23 cellular contexts compared by ENCODE assay signal in genomic region chr14:90936757-90937440, GRCh38.
DNase-seq lines count a peak whose midpoint lies in the region; ATAC-seq and TF ChIP-seq lines count a peak whose summit lies in the region.
"Had no signal": no experiment of that assay in that cellular context is flagged by ENCODE, and none has a peak within 500 bp of the region (broad histone marks: within the 10 kb centered on the region; RNA-seq: fewer than 3 reads in every experiment).

No MANE protein-coding gene starts in this region.

- POLR2A ChIA-PET in activated naive CD8-positive, alpha-beta T cell treated with anti-CD3 and anti-CD28 coated beads, Interleukin-2, amount 10 ng/mL, durations not matched to agents 7 days and 5 days (lab: Charles Lee), result no interaction called here
- POLR2A ChIA-PET in PC-9 (lab: Charles Lee; ENCODE audit: unreplicated experiment), result no interaction called here

- no peak for DNase-seq in activated naive CD8-positive, alpha-beta T cell treated with anti-CD3 and anti-CD28 coated beads, Interleukin-2, amount 10 ng/mL, durations not matched to agents 7 days and 5 days
- no peak for DNase-seq in activated naive CD8-positive, alpha-beta T cell treated with anti-CD3 and anti-CD28 coated beads, Interleukin-2, amount 50 U/mL, for 24 hours
- DNase-seq in cerebellum (ENCODE audit: low spot score) (peak; percentile 38), memory B cell (ENCODE audit: low spot score in 2 of 2) (no peak), gastrocnemius medialis (no peak), PC-9 (no peak), anterior cingulate cortex (lab: John Stamatoyannopoulos, UW) (no peak)
- DNase-seq: 8988T; ACHN; AML-193; BE2C; CD4-positive, alpha-beta T cell; CD8-positive, alpha-beta memory T cell; DMS 273 treated with DMSO at 0.1 percent for 48 hours; DMS79; EL; GF-D8; H9 had no signal

- TF ChIP-seq CTCF in gastrocnemius medialis (IDR thresholded peaks at IDR 0.05 in 4 of 5, conservative IDR thresholded peaks at IDR 0.05 in 1 of 5) (no peak), PC-9 (conservative IDR thresholded peaks at IDR 0.05) (no peak)

- H3K9me3 ChIP-seq in gastrocnemius medialis (no peaks in the 10 kb centered on the region), PC-9 (ENCODE audit: insufficient read depth, low read depth) (no peaks in the 10 kb centered on the region)
- H3K9me3 ChIP-seq: BE2C had no signal

- peak overlapping the region; percentile 44 for H3K27ac Mint-ChIP-seq in activated naive CD8-positive, alpha-beta T cell treated with anti-CD3 and anti-CD28 coated beads, Interleukin-2, amount 10 ng/mL, durations not matched to agents 7 days and 5 days
- H3K27ac Mint-ChIP-seq in activated naive CD8-positive, alpha-beta T cell treated with anti-CD3 and anti-CD28 coated beads, Interleukin-2, amount 50 U/mL, for 24 hours, result no peak overlapping the region
- H3K27ac Mint-ChIP-seq in memory B cell, result peak overlapping the region; percentile 9
- H3K27ac Mint-ChIP-seq: CD4-positive, alpha-beta T cell; GM23338; H9 had no signal

- BruUV-seq in PC-9 (replicated peaks; lab: Mats Ljungman, UMichigan), result no TSS peak

- H3K36me3 ChIP-seq in gastrocnemius medialis, result no peaks in the 10 kb centered on the region
- H3K36me3 ChIP-seq in PC-9 (ENCODE audit: low read depth), result no peaks in the 10 kb centered on the region
- H3K36me3 ChIP-seq: BE2C had no signal

- intact Hi-C loops in gastrocnemius medialis (cut with DNase I; ENCODE audit: low total_unique reads), result no loop called here
- intact Hi-C loops in PC-9 (cut with micrococcal nuclease; ENCODE audit: unreplicated experiment), result no loop called here

- H3K4me1 ChIP-seq in gastrocnemius medialis (no peaks in the 10 kb centered on the region), PC-9 (replicated peaks; ENCODE audit: insufficient read depth) (no peaks in the 10 kb centered on the region)
- H3K4me1 ChIP-seq: A549; BE2C; BLaER1 treated with 17β-estradiol and CSF1 and Interleukin-3, amounts not matched to agents 10 nM and 100 nM had no signal

- CTCF ChIA-PET in PC-9 (lab: Charles Lee), result no interaction called here

- in situ Hi-C loops in gastrocnemius medialis (cut with MboI; ENCODE audit: low sequenced_read_pairs in 4 of 4), result no loop called here

- no peaks in the 10 kb centered on the region for H3K27me3 Mint-ChIP-seq in activated naive CD8-positive, alpha-beta T cell treated with anti-CD3 and anti-CD28 coated beads, Interleukin-2, amount 10 ng/mL, durations not matched to agents 7 days and 5 days
- H3K27me3 Mint-ChIP-seq in activated naive CD8-positive, alpha-beta T cell treated with anti-CD3 and anti-CD28 coated beads, Interleukin-2, amount 50 U/mL, for 24 hours, result no peaks in the 10 kb centered on the region
- no peaks in the 10 kb centered on the region for H3K27me3 Mint-ChIP-seq in memory B cell
- H3K27me3 Mint-ChIP-seq: CD4-positive, alpha-beta T cell; CD8-positive, alpha-beta memory T cell had no signal

- peaks cover 2% of the 10 kb centered on the region for H3K4me1 Mint-ChIP-seq in activated naive CD8-positive, alpha-beta T cell treated with anti-CD3 and anti-CD28 coated beads, Interleukin-2, amount 10 ng/mL, durations not matched to agents 7 days and 5 days
- H3K4me1 Mint-ChIP-seq in activated naive CD8-positive, alpha-beta T cell treated with anti-CD3 and anti-CD28 coated beads, Interleukin-2, amount 50 U/mL, for 24 hours, result no peaks in the 10 kb centered on the region
- H3K4me1 Mint-ChIP-seq in memory B cell, result peaks cover 6% of the 10 kb centered on the region
- H3K4me1 Mint-ChIP-seq: CD14-positive monocyte, GM23338, H9 had no signal

- peaks cover 16% of the 10 kb centered on the region for H3K9me3 Mint-ChIP-seq in activated naive CD8-positive, alpha-beta T cell treated with anti-CD3 and anti-CD28 coated beads, Interleukin-2, amount 10 ng/mL, durations not matched to agents 7 days and 5 days
- peaks cover 19% of the 10 kb centered on the region for H3K9me3 Mint-ChIP-seq in activated naive CD8-positive, alpha-beta T cell treated with anti-CD3 and anti-CD28 coated beads, Interleukin-2, amount 50 U/mL, for 24 hours
- H3K9me3 Mint-ChIP-seq in memory B cell, result peaks cover 16% of the 10 kb centered on the region

- no peaks in the 10 kb centered on the region for H3K9me2 ChIP-seq in PC-9 (ENCODE audit: insufficient read depth)

- no peaks in the 10 kb centered on the region for H3F3A ChIP-seq in PC-9 (ENCODE audit: insufficient read depth, low read depth)

- no peaks in the 10 kb centered on the region for H4K20me1 ChIP-seq in PC-9 (ENCODE audit: insufficient read depth)
- H4K20me1 ChIP-seq: BLaER1 treated with 17β-estradiol and CSF1 and Interleukin-3, amounts not matched to agents 10 nM and 100 nM had no signal

- H3K27me3 ChIP-seq in gastrocnemius medialis (no peaks in the 10 kb centered on the region), PC-9 (ENCODE audit: insufficient read depth, low read depth) (no peaks in the 10 kb centered on the region)
- H3K27me3 ChIP-seq: BE2C; BLaER1 treated with 17β-estradiol and CSF1 and Interleukin-3, amounts not matched to agents 10 nM and 100 nM had no signal

- no peak for TF ChIP-seq POLR2A in gastrocnemius medialis (IDR thresholded peaks at IDR 0.05)

- H3K4me3 Mint-ChIP-seq in activated naive CD8-positive, alpha-beta T cell treated with anti-CD3 and anti-CD28 coated beads, Interleukin-2, amount 10 ng/mL, durations not matched to agents 7 days and 5 days, result no peak overlapping the region
- H3K4me3 Mint-ChIP-seq in activated naive CD8-positive, alpha-beta T cell treated with anti-CD3 and anti-CD28 coated beads, Interleukin-2, amount 50 U/mL, for 24 hours, result no peak overlapping the region
- H3K4me3 Mint-ChIP-seq in memory B cell, result no peak overlapping the region
- H3K4me3 Mint-ChIP-seq: CD14-positive monocyte; CD4-positive, alpha-beta T cell; CD8-positive, alpha-beta memory T cell; GM23338; H9 had no signal

- no peak overlapping the region for H3K27ac ChIP-seq in gastrocnemius medialis
- no peak overlapping the region for H3K27ac ChIP-seq in PC-9
- H3K27ac ChIP-seq: A549; BLaER1 treated with 17β-estradiol and CSF1 and Interleukin-3, amounts not matched to agents 10 nM and 100 nM had no signal

- no peaks in the 10 kb centered on the region for H3K79me2 ChIP-seq in PC-9 (ENCODE audit: low read depth)

- no peak overlapping the region for H3K4me2 ChIP-seq in PC-9
- H3K4me2 ChIP-seq: A549; BLaER1 treated with 17β-estradiol and CSF1 and Interleukin-3, amounts not matched to agents 10 nM and 100 nM; GM23338 had no signal

- H3K4me3 ChIP-seq in gastrocnemius medialis, result no peak overlapping the region
- H3K4me3 ChIP-seq in PC-9, result no peak overlapping the region
- H3K4me3 ChIP-seq: A549; BLaER1 treated with 17β-estradiol and CSF1 and Interleukin-3, amounts not matched to agents 10 nM and 100 nM; GM23338 had no signal

- peaks cover 63% of the 10 kb centered on the region for H3K36me3 Mint-ChIP-seq in activated naive CD8-positive, alpha-beta T cell treated with anti-CD3 and anti-CD28 coated beads, Interleukin-2, amount 10 ng/mL, durations not matched to agents 7 days and 5 days
- peaks cover 48% of the 10 kb centered on the region for H3K36me3 Mint-ChIP-seq in activated naive CD8-positive, alpha-beta T cell treated with anti-CD3 and anti-CD28 coated beads, Interleukin-2, amount 50 U/mL, for 24 hours (ENCODE audit: low read depth)
- H3K36me3 Mint-ChIP-seq in memory B cell, result peaks cover 41% of the 10 kb centered on the region

- no peak for ATAC-seq in activated naive CD8-positive, alpha-beta T cell treated with anti-CD3 and anti-CD28 coated beads, Interleukin-2, amount 10 ng/mL, durations not matched to agents 7 days and 5 days (ENCODE audit: low read depth)
- ATAC-seq in activated naive CD8-positive, alpha-beta T cell treated with anti-CD3 and anti-CD28 coated beads, Interleukin-2, amount 50 U/mL, for 24 hours, result no peak
- ATAC-seq in memory B cell (ENCODE audit: low read depth), result no peak
- ATAC-seq in gastrocnemius medialis, result no peak
- ATAC-seq: A549, GM23338, HCT116 had no signal

- H2AFZ ChIP-seq in PC-9, result no peak overlapping the region
- H2AFZ ChIP-seq: GM23338 had no signal
